1 cellular context compared by ENCODE assay signal in genomic region chrX:25427873-25428555, GRCh38.
TF ChIP-seq lines count a peak whose summit lies in the region.

No MANE protein-coding gene starts in this region.

TF ChIP-seq in HepG2, 621 proteins besides CTCF, POLR2A, EP300 and RAD21 (continued from another document):
- no peak for TF ChIP-seq DDIT3 (CRISPR knock-in tag; IDR thresholded peaks at IDR 0.05)
- no peak for TF ChIP-seq LRRFIP1 (CRISPR knock-in tag; conservative IDR thresholded peaks at IDR 0.05)
TF ChIP-seq in HepG2: peak in this region for 0.
